10 cellular contexts compared by ENCODE assay signal in genomic region chr14:49986344-49987014, GRCh38.
DNase-seq lines count a peak whose midpoint lies in the region; ATAC-seq and TF ChIP-seq lines count a peak whose summit lies in the region.
"Had no signal": no experiment of that assay in that cellular context is flagged by ENCODE, and none has a peak within 500 bp of the region (broad histone marks: within the 10 kb centered on the region; RNA-seq: fewer than 3 reads in every experiment).

No MANE protein-coding gene starts in this region.

- H3K4me1 ChIP-seq in GM23338 (ENCODE audit: insufficient read depth): peaks cover 7% of the 10 kb centered on the region; the same call in 1 of the 2 replicates

- no peaks in the 10 kb centered on the region for H3F3A ChIP-seq in GM23338 (replicated peaks; ENCODE audit: low read depth)

- H4K20me1 ChIP-seq in GM23338 (replicated peaks; ENCODE audit: insufficient read depth): no peaks in the 10 kb centered on the region

- H3K4me3 Mint-ChIP-seq in GM23338 (no peak overlapping the region), T-helper 17 cell (peak overlapping the region; percentile 33), glutamatergic neuron (ENCODE audit: unreplicated experiment) (peak overlapping the region; percentile 20)
- H3K4me3 Mint-ChIP-seq in stimulated activated memory B cell treated with anti-CD40 and anti-IgM and Interleukin-4, amounts not matched to agents 10 μg/mL and 1 μg/mL and 100 μg/mL, for 72 hours: no peak overlapping the region
- H3K4me3 Mint-ChIP-seq: natural killer cell treated with Interleukin-12 subunit alpha and Interleukin-12 subunit beta and Interleukin-15 and Interleukin-18, amount 100 ng/mL, for 72 hours had no signal

- H3K27me3 ChIP-seq in GM23338 (ENCODE audit: insufficient read depth): no peaks in the 10 kb centered on the region

- no peak for TF ChIP-seq CTCF in GM23338 (conservative IDR thresholded peaks at IDR 0.05; ENCODE audit: low read depth in 2 of 2)
- TF ChIP-seq CTCF in glutamatergic neuron (IDR thresholded peaks at IDR 0.05; ENCODE audit: partially characterized antibody, unreplicated experiment): no peak
- TF ChIP-seq CTCF in GM10248 (IDR thresholded peaks at IDR 0.05; ENCODE audit: control extremely low read depth, extremely low read depth, low read depth, missing control alignments): no peak

- H3K4me2 ChIP-seq in GM23338: no peak overlapping the region; the same call in 1 of the 2 replicates

- H3K27ac ChIP-seq in GM23338 (ENCODE audit: low read depth): no peak overlapping the region

- no peak overlapping the region for H3K4me3 ChIP-seq in GM23338

- no peaks in the 10 kb centered on the region for H3K9me3 ChIP-seq in T-helper 17 cell (ENCODE audit: control insufficient read depth, low read length, poor library complexity, severe bottlenecking)

- no peaks in the 10 kb centered on the region for H3K9me3 Mint-ChIP-seq in GM23338
- no peaks in the 10 kb centered on the region for H3K9me3 Mint-ChIP-seq in glutamatergic neuron (ENCODE audit: unreplicated experiment)
- no peaks in the 10 kb centered on the region for H3K9me3 Mint-ChIP-seq in stimulated activated memory B cell treated with anti-CD40 and anti-IgM and Interleukin-4, amounts not matched to agents 10 μg/mL and 1 μg/mL and 100 μg/mL, for 72 hours
- H3K9me3 Mint-ChIP-seq: natural killer cell treated with Interleukin-12 subunit alpha and Interleukin-12 subunit beta and Interleukin-15 and Interleukin-18, amount 100 ng/mL, for 72 hours had no signal

- no peaks in the 10 kb centered on the region for H3K36me3 ChIP-seq in GM23338 (ENCODE audit: insufficient read depth)

- DNase-seq in GM23338 (ENCODE audit: low spot score) (no peak), T-helper 17 cell (no peak), glutamatergic neuron (no peak), GM10248 (ENCODE audit: extremely low spot score) (no peak), nucleus accumbens (lab: John Stamatoyannopoulos, UW) (no peak)
- no peak for DNase-seq in stimulated activated CD4-positive, alpha-beta T cell treated with anti-CD3 and anti-CD28 coated beads, Interleukin-12 subunit alpha, Interleukin-12 subunit beta, amount 100 ng/mL, for 4 hours
- DNase-seq: activated CD4-positive, alpha-beta T cell treated with anti-CD3 and anti-CD28 coated beads for 4 hours; NCI-H2029 had no signal

- H3K79me2 ChIP-seq in GM23338 (replicated peaks; ENCODE audit: insufficient read depth): no peaks in the 10 kb centered on the region

- no peak for ATAC-seq in GM23338
- no peak for ATAC-seq in T-helper 17 cell
- ATAC-seq in stimulated activated memory B cell treated with anti-CD40 and anti-IgM and Interleukin-4, amounts not matched to agents 10 μg/mL and 1 μg/mL and 100 μg/mL, for 72 hours: no peak
- ATAC-seq: natural killer cell treated with Interleukin-12 subunit alpha and Interleukin-12 subunit beta and Interleukin-15 and Interleukin-18, amount 100 ng/mL, for 72 hours had no signal

- no peaks in the 10 kb centered on the region for H3K9me2 ChIP-seq in GM23338 (ENCODE audit: insufficient read depth)

- CTCF ChIA-PET in GM10248 (lab: Yijun Ruan, JAX): interaction anchor here (0.7 to 2.0 kb wide), 3 partner anchors 9 to 16 kb away, joined by 3 to 7 read pairs (median 5); no protein-coding TSS in a partner anchor

- H3K36me3 Mint-ChIP-seq in GM23338 (ENCODE audit: low read depth) (no peaks in the 10 kb centered on the region), T-helper 17 cell (ENCODE audit: low read depth) (peaks cover 3% of the 10 kb centered on the region), glutamatergic neuron (ENCODE audit: unreplicated experiment) (no peaks in the 10 kb centered on the region)
- H3K36me3 Mint-ChIP-seq in stimulated activated memory B cell treated with anti-CD40 and anti-IgM and Interleukin-4, amounts not matched to agents 10 μg/mL and 1 μg/mL and 100 μg/mL, for 72 hours: peaks cover 31% of the 10 kb centered on the region
- H3K36me3 Mint-ChIP-seq: natural killer cell treated with Interleukin-12 subunit alpha and Interleukin-12 subunit beta and Interleukin-15 and Interleukin-18, amount 100 ng/mL, for 72 hours had no signal

- peak overlapping the region; percentile 77 for H2AFZ ChIP-seq in GM23338

- H3K27ac Mint-ChIP-seq in GM23338 (no peak overlapping the region), T-helper 17 cell (peak overlapping the region; percentile 84), glutamatergic neuron (ENCODE audit: unreplicated experiment) (no peak overlapping the region)
- H3K27ac Mint-ChIP-seq in stimulated activated memory B cell treated with anti-CD40 and anti-IgM and Interleukin-4, amounts not matched to agents 10 μg/mL and 1 μg/mL and 100 μg/mL, for 72 hours: peak overlapping the region; percentile 77

- peaks cover 3% of the 10 kb centered on the region for H3K27me3 Mint-ChIP-seq in GM23338 (ENCODE audit: insufficient read depth, low read depth, poor library complexity)
- H3K27me3 Mint-ChIP-seq in T-helper 17 cell: no peaks in the 10 kb centered on the region
- H3K27me3 Mint-ChIP-seq in glutamatergic neuron (ENCODE audit: unreplicated experiment): no peaks in the 10 kb centered on the region
- H3K27me3 Mint-ChIP-seq in stimulated activated memory B cell treated with anti-CD40 and anti-IgM and Interleukin-4, amounts not matched to agents 10 μg/mL and 1 μg/mL and 100 μg/mL, for 72 hours: no peaks in the 10 kb centered on the region
- H3K27me3 Mint-ChIP-seq: natural killer cell treated with Interleukin-12 subunit alpha and Interleukin-12 subunit beta and Interleukin-15 and Interleukin-18, amount 100 ng/mL, for 72 hours had no signal

- peaks cover 6% of the 10 kb centered on the region; the same call in 2 of the 3 replicates for H3K4me1 Mint-ChIP-seq in GM23338
- H3K4me1 Mint-ChIP-seq in T-helper 17 cell: peaks cover 33% of the 10 kb centered on the region
- H3K4me1 Mint-ChIP-seq in glutamatergic neuron (ENCODE audit: low read depth, unreplicated experiment): peaks cover 3% of the 10 kb centered on the region
- peaks cover 63% of the 10 kb centered on the region for H3K4me1 Mint-ChIP-seq in stimulated activated memory B cell treated with anti-CD40 and anti-IgM and Interleukin-4, amounts not matched to agents 10 μg/mL and 1 μg/mL and 100 μg/mL, for 72 hours

- POLR2A ChIA-PET in GM10248 (lab: Yijun Ruan, JAX): no interaction called here

TF ChIP-seq in GM23338, 12 proteins besides CTCF, POLR2A, EP300 and RAD21:
- TF ChIP-seq CREB1 (CRISPR knock-in tag; IDR thresholded peaks at IDR 0.05; ENCODE audit: low read depth): no peak
- no peak for TF ChIP-seq JUNB (IDR thresholded peaks at IDR 0.05; ENCODE audit: unreplicated experiment)

Comparison
In these comparisons a context has a peak if more than half of its experiments do, and no peak if none do; other contexts are left out.
1. H3K27ac Mint-ChIP-seq: peak in T-helper 17 cell (single experiment) and stimulated activated memory B cell treated with anti-CD40 and anti-IgM and Interleukin-4, amounts not matched to agents 10 μg/mL and 1 μg/mL and 100 μg/mL, for 72 hours (single experiment); none in GM23338 (single experiment) and glutamatergic neuron (single experiment).
2. H3K4me3 Mint-ChIP-seq: peak in T-helper 17 cell (single experiment) and glutamatergic neuron (single experiment); none in GM23338 (single experiment) and stimulated activated memory B cell treated with anti-CD40 and anti-IgM and Interleukin-4, amounts not matched to agents 10 μg/mL and 1 μg/mL and 100 μg/mL, for 72 hours (single experiment).